12 cellular contexts compared by ENCODE assay signal in genomic region chr12:124295431-124296058, GRCh38. TPM values are rescaled to one million over a fixed set of nuclear protein-coding genes. Genes with fewer than 3 reads are reported as not detected.
DNase-seq lines count a peak whose midpoint lies in the region; ATAC-seq, FAIRE-seq and TF ChIP-seq lines count a peak whose summit lies in the region.
"Had no signal": no experiment of that assay in that cellular context is flagged by ENCODE, and none has a peak within 500 bp of the region (broad histone marks: within the 10 kb centered on the region; RNA-seq: fewer than 3 reads in every experiment).

No MANE protein-coding gene starts in this region.

- H4K20me1 ChIP-seq in endothelial cell of umbilical vein (replicated peaks; ENCODE audit: control insufficient read depth, extremely low read depth, insufficient read depth, low read length): no peaks in the 10 kb centered on the region
- H4K20me1 ChIP-seq in neural cell (ENCODE audit: insufficient read depth): no peaks in the 10 kb centered on the region

- no peak for TF ChIP-seq RAD21 in neural cell (conservative IDR thresholded peaks at IDR 0.05)

- H3K4me1 ChIP-seq in heart right ventricle: peaks cover 0 to 28% (median 17%) of the 10 kb centered on the region in 9 donors
- H3K4me1 ChIP-seq in endothelial cell of umbilical vein (ENCODE audit: control insufficient read depth, extremely low read depth, insufficient read depth, low read length): peaks cover 21% of the 10 kb centered on the region
- peaks cover 2% of the 10 kb centered on the region for H3K4me1 ChIP-seq in urinary bladder (ENCODE audit: insufficient read depth)

- CTCF ChIA-PET in endothelial cell of umbilical vein (lab: Charles Lee): interaction anchor here (1.0 to 2.2 kb wide), 4 partner anchors 11 to 259 kb away, joined by 4 to 27 read pairs (median 10); no protein-coding TSS in a partner anchor

- dilution Hi-C loops in endothelial cell of umbilical vein (cut with MboI; ENCODE audit: extremely low pct_ligation_motif_present, low sequenced_read_pairs): no loop called here

- WGBS in heart right ventricle, 2 donors: 5 to 7% methylated on average over 38 to 42 of the region's 42 CpGs
- 3% methylated on average over 42 of the region's 42 CpGs for WGBS in urinary bladder

- H3K27ac ChIP-seq in heart right ventricle (no peak overlapping the region), endothelial cell of umbilical vein (ENCODE audit: insufficient read depth, low read depth, low read length) (peak overlapping the region; percentile 57), neural cell (ENCODE audit: low read length) (no peak overlapping the region), urinary bladder (ENCODE audit: low read depth) (no peak overlapping the region)

- H3K36me3 ChIP-seq in heart right ventricle: no peaks in the 10 kb centered on the region
- H3K36me3 ChIP-seq in endothelial cell of umbilical vein (ENCODE audit: control insufficient read depth in 2 of 2, extremely low read depth in 1 of 2, insufficient read depth in 2 of 2, low read length in 2 of 2): no peaks in the 10 kb centered on the region
- no peaks in the 10 kb centered on the region for H3K36me3 ChIP-seq in neural cell (ENCODE audit: insufficient read depth, low read length)
- H3K36me3 ChIP-seq in urinary bladder (ENCODE audit: insufficient read depth): no peaks in the 10 kb centered on the region

- POLR2A ChIA-PET in endothelial cell of umbilical vein (lab: Charles Lee): no interaction called here

- H2AFZ ChIP-seq in endothelial cell of umbilical vein (ENCODE audit: low read depth, low read length): peak overlapping the region; percentile 69
- H2AFZ ChIP-seq in neural cell (ENCODE audit: low read depth, low read length): no peak overlapping the region

- no peak for TF ChIP-seq POLR2A in endothelial cell of umbilical vein (IDR thresholded peaks at IDR 0.05; ENCODE audit: low read depth, low read length)

- no peak for DNase-seq in heart right ventricle
- no peak for DNase-seq in Right ventricle myocardium inferior (ENCODE audit: missing footprints)
- no peak for DNase-seq in endothelial cell of umbilical vein (ENCODE audit: low read depth, low spot score)
- DNase-seq in MV-4-11 (lab: John Stamatoyannopoulos, UW): no peak
- no peak for DNase-seq in central memory CD4-positive, alpha-beta T cell
- DNase-seq: CD4-positive, CD25-positive, alpha-beta regulatory T cell; cortex of kidney; PC-3 had no signal

- H3F3A ChIP-seq in neural cell (ENCODE audit: insufficient read depth, low read length, poor library complexity, severe bottlenecking): no peaks in the 10 kb centered on the region

- H3K9me2 ChIP-seq in neural cell (ENCODE audit: insufficient read depth, low read length): no peaks in the 10 kb centered on the region

- ATAC-seq in heart right ventricle: peak in 1 of 8 donors; percentile 19
- no peak for ATAC-seq in Right ventricle myocardium inferior
- no peak for ATAC-seq in HG03460 (IDR thresholded peaks at IDR 0.05; ENCODE audit: unreplicated experiment)
- ATAC-seq: PC-3 had no signal

- BruUV-seq in endothelial cell of umbilical vein (replicated peaks; lab: Mats Ljungman, UMichigan): no TSS peak

- intact Hi-C loops in heart right ventricle (cut with DNase I) (no loop called here), Right ventricle myocardium inferior (cut with DNase I) (no loop called here), endothelial cell of umbilical vein (cut with micrococcal nuclease) (loop anchor here (5.0 kb wide), 1 partner anchor 243 kb away; no protein-coding TSS in a partner anchor)

- H3K79me2 ChIP-seq in endothelial cell of umbilical vein (ENCODE audit: control insufficient read depth, insufficient read depth, low read length) (peaks cover 51% of the 10 kb centered on the region), neural cell (replicated peaks; ENCODE audit: insufficient read depth, low read length) (no peaks in the 10 kb centered on the region)

- FAIRE-seq in endothelial cell of umbilical vein (lab: Jason Lieb, UNC): no peak

- H3K9ac ChIP-seq in endothelial cell of umbilical vein (replicated peaks; ENCODE audit: extremely low read depth, insufficient read depth, low read length) (peak overlapping the region; percentile 37), neural cell (ENCODE audit: low read length) (peak overlapping the region; percentile 39)

- no peak for TF ChIP-seq EP300 in neural cell (conservative IDR thresholded peaks at IDR 0.05; ENCODE audit: poor library complexity, severe bottlenecking)

- no peaks in the 10 kb centered on the region for H3K9me3 ChIP-seq in heart right ventricle
- no peaks in the 10 kb centered on the region for H3K9me3 ChIP-seq in endothelial cell of umbilical vein (replicated peaks; ENCODE audit: control insufficient read depth, insufficient read depth, low read length)
- no peaks in the 10 kb centered on the region for H3K9me3 ChIP-seq in neural cell (ENCODE audit: low read length)

- TF ChIP-seq CTCF in heart right ventricle (IDR thresholded peaks at IDR 0.05): no peak
- TF ChIP-seq CTCF in endothelial cell of umbilical vein (IDR thresholded peaks at IDR 0.05; ENCODE audit: extremely low read depth in 1 of 2, insufficient read depth in 1 of 2, low read depth in 1 of 2, low read length in 2 of 2): no peak
- TF ChIP-seq CTCF in neural cell (IDR thresholded peaks at IDR 0.05; ENCODE audit: poor library complexity, severe bottlenecking): no peak

- H3K4me2 ChIP-seq in endothelial cell of umbilical vein (ENCODE audit: insufficient read depth, low read length) (peak overlapping the region; percentile 71), neural cell (ENCODE audit: low read length) (no peak overlapping the region)

- H3K27me3 ChIP-seq in heart right ventricle: peaks cover 0 to 53% (median 32%) of the 10 kb centered on the region in 7 donors
- no peaks in the 10 kb centered on the region for H3K27me3 ChIP-seq in endothelial cell of umbilical vein (ENCODE audit: control insufficient read depth in 2 of 2, insufficient read depth in 2 of 2, low read length in 2 of 2)
- H3K27me3 ChIP-seq in neural cell (ENCODE audit: insufficient read depth, low read depth, low read length): peaks cover 24% of the 10 kb centered on the region

- peak overlapping the region in 9 of 10 donors; percentile 25 to 52 (median 42) for H3K4me3 ChIP-seq in heart right ventricle
- H3K4me3 ChIP-seq in endothelial cell of umbilical vein (replicated peaks in 1 of 3; ENCODE audit: insufficient read depth in 1 of 3, low read depth in 1 of 3, low read length in 3 of 3): peak overlapping the region; percentile 58 to 76 (median 62)
- H3K4me3 ChIP-seq in neural cell (ENCODE audit: low read length): peak overlapping the region; percentile 62
- H3K4me3 ChIP-seq in urinary bladder (ENCODE audit: low read depth, low read length): peak overlapping the region; percentile 30
- H3K4me3 ChIP-seq: lung had no signal

- no peaks in the 10 kb centered on the region for H3K9me1 ChIP-seq in endothelial cell of umbilical vein (replicated peaks; ENCODE audit: control insufficient read depth, extremely low read depth, insufficient read depth, low read length)

TF ChIP-seq in endothelial cell of umbilical vein, 7 proteins besides CTCF, POLR2A, EP300 and RAD21:
- no peak for TF ChIP-seq JUN (IDR thresholded peaks at IDR 0.05; ENCODE audit: borderline replicate concordance, insufficient read depth, insufficient read length, low read depth)
- TF ChIP-seq POLR2AphosphoS5 (IDR thresholded peaks at IDR 0.05; ENCODE audit: insufficient read depth, low read depth, low read length): no peak
- no peak for TF ChIP-seq MYC (IDR thresholded peaks at IDR 0.05; ENCODE audit: low read depth, low read length)
- no peak for TF ChIP-seq MAX (IDR thresholded peaks at IDR 0.05; ENCODE audit: insufficient read depth, insufficient read length)
- no peak for TF ChIP-seq FOS (IDR thresholded peaks at IDR 0.05; ENCODE audit: borderline replicate concordance, insufficient read depth, low read length)
- TF ChIP-seq EZH2 (IDR thresholded peaks at IDR 0.05; ENCODE audit: borderline replicate concordance, low read depth, low read length, severe bottlenecking): no peak
- TF ChIP-seq GATA2 (IDR thresholded peaks at IDR 0.05; ENCODE audit: insufficient read depth, insufficient read length, low read depth, low read length): no peak
TF ChIP-seq in endothelial cell of umbilical vein: peak in this region for 0.

TF ChIP-seq in neural cell, 6 proteins besides CTCF, POLR2A, EP300 and RAD21 (continues in another document):
- TF ChIP-seq POLR2AphosphoS5 (IDR thresholded peaks at IDR 0.05) (no peak), SMC3 (conservative IDR thresholded peaks at IDR 0.05; ENCODE audit: poor library complexity) (no peak), MXI1 (conservative IDR thresholded peaks at IDR 0.05; ENCODE audit: poor library complexity, severe bottlenecking) (no peak), EZH2 (IDR thresholded peaks at IDR 0.05; ENCODE audit: borderline replicate concordance, insufficient read depth, low read length, poor library complexity, severe bottlenecking) (no peak), TAF1 (IDR thresholded peaks at IDR 0.05; ENCODE audit: low read depth) (no peak)

RNA-seq across cellular contexts. Expression of gene RFLNA, which starts 0.7 kb away (rescaled TPM):
- under 1 TPM in 4 of 10 donors, not detected in 6; 0.13 to 0.49 (median 0.37) TPM for total RNA-seq in heart right ventricle
- under 1 TPM; 0.14 to 0.22 TPM for polyA plus RNA-seq in heart right ventricle
- total RNA-seq in Right ventricle myocardium inferior: 0.19 TPM
- 3.4 and 19.7 TPM in 2 replicates for total RNA-seq in endothelial cell of umbilical vein
- 24.5 and 51.1 TPM in 2 replicates for polyA plus RNA-seq in endothelial cell of umbilical vein
- 28.4 and 36.0 TPM in 2 replicates for polyA plus RNA-seq in endothelial cell of umbilical vein (2011; cell fraction: cytosol; rRNA removed)
- 22.4 and 26.9 TPM in 2 replicates for polyA plus RNA-seq in endothelial cell of umbilical vein (2011; cell fraction: nucleus; rRNA removed)
- 107 and 123 TPM in 2 replicates for polyA plus RNA-seq in endothelial cell of umbilical vein (2012)
- polyA minus RNA-seq in endothelial cell of umbilical vein: 22.9 and 29.5 TPM in 2 replicates
- polyA minus RNA-seq in endothelial cell of umbilical vein (2011; cell fraction: cytosol; rRNA and poly(A)+ RNA removed): not detected
- polyA minus RNA-seq in endothelial cell of umbilical vein (2011; cell fraction: nucleus; rRNA and poly(A)+ RNA removed): 4.8 and 10.7 TPM in 2 replicates
- polyA plus RNA-seq in neural cell: 5.6 and 9.6 TPM in 2 replicates
- 5.1 and 12.9 TPM in 2 replicates for polyA minus RNA-seq in neural cell
- 6.0 TPM for total RNA-seq in urinary bladder
- polyA plus RNA-seq in urinary bladder: 0.67 TPM
- total RNA-seq: CD4-positive, CD25-positive, alpha-beta regulatory T cell; PC-3 had no signal
- polyA plus RNA-seq: CD4-positive, CD25-positive, alpha-beta regulatory T cell had no signal
